18 cellular contexts compared by ENCODE assay signal in the genomic region with DNA sequence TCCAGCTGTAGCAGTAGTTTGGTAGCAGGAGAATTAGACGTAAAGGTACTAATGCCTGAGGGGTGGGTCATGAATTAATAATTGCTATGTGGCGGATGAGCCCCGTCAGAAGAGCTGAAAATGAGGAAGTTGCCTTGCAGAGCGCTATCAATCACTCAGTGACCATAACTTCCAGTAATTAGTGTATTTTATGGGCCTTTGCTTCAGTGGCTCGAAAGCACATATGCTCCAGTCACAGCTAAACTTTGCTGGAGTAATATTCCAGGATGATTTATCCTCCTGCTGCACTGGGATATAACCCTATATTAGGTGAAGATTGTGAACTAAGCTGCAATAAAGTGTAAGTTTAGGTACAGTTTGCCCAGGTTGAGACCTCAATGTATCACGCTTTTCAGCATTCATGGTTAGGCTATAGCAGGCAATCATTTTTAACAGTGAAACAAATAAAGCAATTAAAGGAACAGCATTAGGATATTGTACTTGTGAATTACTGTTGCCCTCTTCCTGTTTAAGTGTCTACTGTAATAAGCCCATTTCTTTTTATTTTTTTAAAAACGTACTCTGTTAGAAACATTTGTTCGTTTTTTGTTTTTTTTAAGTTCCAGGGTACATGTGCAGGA.
DNase-seq lines count a peak whose midpoint lies in the region; ATAC-seq, FAIRE-seq and TF ChIP-seq lines count a peak whose summit lies in the region.
"Had no signal": no experiment of that assay in that cellular context is flagged by ENCODE, and none has a peak within 500 bp of the region (broad histone marks: within the 10 kb centered on the region; RNA-seq: fewer than 3 reads in every experiment).

No MANE protein-coding gene starts in this region.

- peak overlapping the region; percentile 18 for H3K9ac ChIP-seq in Loucy (ENCODE audit: low read depth, low read length, poor library complexity, severe bottlenecking)
- no peak overlapping the region for H3K9ac ChIP-seq in mesenchymal stem cell (ENCODE audit: low read length)

- no peak overlapping the region for H2AFZ ChIP-seq in Loucy (ENCODE audit: low read length)
- H2AFZ ChIP-seq in mesenchymal stem cell (ENCODE audit: low read depth, low read length), result no peak overlapping the region

- no peak overlapping the region for H3K18ac ChIP-seq in mesenchymal stem cell (ENCODE audit: low read depth in 1 of 2, low read length in 2 of 2)

- ATAC-seq in GM21526 (IDR thresholded peaks at IDR 0.05; ENCODE audit: low FRiP score, unreplicated experiment), result no peak
- ATAC-seq: effector memory CD8-positive, alpha-beta T cell had no signal

- H4K91ac ChIP-seq in mesenchymal stem cell (ENCODE audit: low read length), result no peak overlapping the region

- peak overlapping the region; percentile 24 for H3K4me2 ChIP-seq in Loucy (ENCODE audit: low read depth, low read length, poor library complexity, severe bottlenecking)
- H3K4me2 ChIP-seq in mesenchymal stem cell (ENCODE audit: low read length, poor library complexity, severe bottlenecking), result peak overlapping the region; percentile 29

- WGBS in mesenchymal stem cell, result 69% methylated on average over 6 of the region's 8 CpGs

- no peak overlapping the region for H2BK5ac ChIP-seq in mesenchymal stem cell (ENCODE audit: low read depth, low read length, poor library complexity, severe bottlenecking)

- H3K27me3 ChIP-seq in Loucy (ENCODE audit: insufficient read depth, low read length, poor library complexity, severe bottlenecking), result no peaks in the 10 kb centered on the region
- H3K27me3 ChIP-seq in mesenchymal stem cell (ENCODE audit: control insufficient read depth in 1 of 2, insufficient read depth in 1 of 2, low read length in 2 of 2), result no peaks in the 10 kb centered on the region
- H3K27me3 ChIP-seq: neutrophil had no signal

- peak; percentile 46 for FAIRE-seq in GM12892 (lab: Jason Lieb, UNC)
- FAIRE-seq: H1 had no signal

- H3K36me3 ChIP-seq in Loucy (ENCODE audit: insufficient read depth, low read length) (no peaks in the 10 kb centered on the region), mesenchymal stem cell (ENCODE audit: control insufficient read depth in 1 of 2, insufficient read depth in 2 of 2, low read depth in 1 of 2, low read length in 2 of 2) (peaks cover 0 to 12% of the 10 kb centered on the region in 2 experiments)
- H3K36me3 ChIP-seq: neutrophil had no signal

- no peaks in the 10 kb centered on the region for H3K9me2 ChIP-seq in Loucy (replicated peaks; ENCODE audit: low read depth, low read length)

- no peaks in the 10 kb centered on the region for H3K79me2 ChIP-seq in Loucy (ENCODE audit: insufficient read depth, low read length)

- H2BK15ac ChIP-seq in mesenchymal stem cell (ENCODE audit: low read depth, poor library complexity, severe bottlenecking), result peak overlapping the region; percentile 26

- no peak overlapping the region for H3K23ac ChIP-seq in mesenchymal stem cell (ENCODE audit: low read length in 2 of 2)

- no peak overlapping the region for H3K4me3 ChIP-seq in Loucy (ENCODE audit: low read length, poor library complexity, severe bottlenecking)
- H3K4me3 ChIP-seq in mesenchymal stem cell (ENCODE audit: insufficient read depth in 1 of 2, low read depth in 1 of 2, low read length in 2 of 2), result no peak overlapping the region

- no peak for TF ChIP-seq POLR2A in GM12892 (IDR thresholded peaks at IDR 0.05; ENCODE audit: low read depth, low read length)

- no peak overlapping the region for H2AK5ac ChIP-seq in mesenchymal stem cell (ENCODE audit: low read length, severe bottlenecking)

- TF ChIP-seq CTCF in Loucy (conservative IDR thresholded peaks at IDR 0.05; ENCODE audit: low read length), result no peak

- H4K8ac ChIP-seq in mesenchymal stem cell (ENCODE audit: low read length), result no peak overlapping the region

- no peak overlapping the region for H3K27ac ChIP-seq in mesenchymal stem cell (ENCODE audit: low read length, poor library complexity, severe bottlenecking)
- H3K27ac ChIP-seq: neutrophil had no signal

- H3K79me1 ChIP-seq in mesenchymal stem cell (replicated peaks; ENCODE audit: low read length, poor library complexity, severe bottlenecking), result peaks cover 2% of the 10 kb centered on the region

- H3K4ac ChIP-seq in mesenchymal stem cell (ENCODE audit: low read depth in 1 of 2, low read length in 2 of 2), result no peak overlapping the region

- H2BK12ac ChIP-seq in mesenchymal stem cell (ENCODE audit: low read length in 2 of 2), result no peak overlapping the region

- H3F3A ChIP-seq in Loucy (ENCODE audit: low read depth), result peaks cover 2% of the 10 kb centered on the region; the same call in 1 of the 2 replicates

- no peaks in the 10 kb centered on the region for H3K9me3 ChIP-seq in Loucy (ENCODE audit: insufficient read depth, low read depth, low read length)
- H3K9me3 ChIP-seq in mesenchymal stem cell (ENCODE audit: control insufficient read depth, low read length), result no peaks in the 10 kb centered on the region
- H3K9me3 ChIP-seq: neutrophil had no signal

- peaks cover 53% of the 10 kb centered on the region for H3K4me1 ChIP-seq in Loucy (ENCODE audit: insufficient read depth, low read length, poor library complexity, severe bottlenecking)
- H3K4me1 ChIP-seq in mesenchymal stem cell (ENCODE audit: control insufficient read depth, insufficient read depth, low read depth, low read length), result peaks cover 1% of the 10 kb centered on the region

- no peaks in the 10 kb centered on the region for H4K20me1 ChIP-seq in Loucy (ENCODE audit: insufficient read depth, low read length, poor library complexity, severe bottlenecking)

- H2BK120ac ChIP-seq in mesenchymal stem cell (ENCODE audit: low read depth, low read length), result no peak overlapping the region

- no peak for DNase-seq in GM12892 (ENCODE audit: insufficient read length)
- DNase-seq in RPMI8226, result peak; percentile 20
- no peak for DNase-seq in mesenchymal stem cell
- DNase-seq in NCI-H226, result no peak
- DNase-seq in OCI-M2 (lab: John Stamatoyannopoulos, UW; ENCODE audit: unreplicated experiment), result no peak
- DNase-seq in NCI-H2171 treated with DMSO at 0.1 percent for 48 hours (lab: John Stamatoyannopoulos, UW), result no peak
- DNase-seq: activated CD4-positive, alpha-beta T cell treated with anti-CD3 and anti-CD28 coated beads, Interleukin-2, amount 50 U/mL, for 4 hours; activated naive CD8-positive, alpha-beta T cell treated with anti-CD3 and anti-CD28 coated beads for 36 hours; activated T-cell treated with anti-CD3 and anti-CD28 coated beads, Interleukin-2, amount 50 U/mL, for 24 hours; AML-193; effector memory CD8-positive, alpha-beta T cell; NCI-H187 treated with DMSO at 0.1 percent for 48 hours; T1000; trophoblast cell had no signal

- H3K14ac ChIP-seq in mesenchymal stem cell (ENCODE audit: low read length in 2 of 2), result no peak overlapping the region
